In genomic region chr7:4203786-4204185, GRCh38 we compare ENCODE assay signal across 16 cellular contexts.
"Had no signal": no experiment of that assay in that cellular context is flagged by ENCODE, and none has a peak within 500 bp of the region (broad histone marks: within the 10 kb centered on the region; RNA-seq: fewer than 3 reads in every experiment).

No MANE protein-coding gene starts in this region.

- DNase-seq: activated CD4-positive, alpha-beta T cell treated with anti-CD3 and anti-CD28 coated beads, Interleukin-2, amount 50 U/mL, for 1 hour; activated CD8-positive, alpha-beta memory T cell treated with anti-CD3 and anti-CD28 coated beads, Interleukin-2, amount 50 U/mL, for 48 hours; activated naive CD4-positive, alpha-beta T cell; brain microvascular endothelial cell; central memory CD4-positive, alpha-beta T cell; erythroblast; head of caudate nucleus; left ventricle myocardium inferior; stimulated activated naive CD8-positive, alpha-beta T cell treated with anti-CD3 and anti-CD28 coated beads, Interleukin-15, Interleukin-2, amounts not matched to agents 100 U/mL and 50 U/mL, for 24 hours; T-cell; T-helper 9 cell; transverse colon had no signal

- ATAC-seq: T-cell had no signal

- H3K27me3 Mint-ChIP-seq: T-cell had no signal

- H3K9me3 ChIP-seq: prostate gland, suprapubic skin, transverse colon had no signal

- H3K4me3 Mint-ChIP-seq: activated T-helper 1 cell treated with anti-CD3 and anti-CD28 coated beads, Interleukin-12 subunit alpha, Interleukin-12 subunit beta, Interleukin-2, Interleukin-4 antibody, amounts not matched to agents 30 ng/mL and 10 ng/mL and 1 ng/mL, durations not matched to agents 14 hours and 24 hours and 36 hours; neural crest cell had no signal

- H3K36me3 Mint-ChIP-seq: T-cell had no signal

- H3K27ac Mint-ChIP-seq: activated T-helper 1 cell treated with anti-CD3 and anti-CD28 coated beads, Interleukin-12 subunit alpha, Interleukin-12 subunit beta, Interleukin-2, Interleukin-4 antibody, amounts not matched to agents 30 ng/mL and 10 ng/mL and 1 ng/mL, durations not matched to agents 14 hours and 24 hours and 36 hours had no signal

- H3K9me3 Mint-ChIP-seq: activated T-helper 1 cell treated with anti-CD3 and anti-CD28 coated beads, Interleukin-12 subunit alpha, Interleukin-12 subunit beta, Interleukin-2, Interleukin-4 antibody, amounts not matched to agents 30 ng/mL and 10 ng/mL and 1 ng/mL, durations not matched to agents 14 hours and 24 hours and 36 hours; neural crest cell; T-cell had no signal
